7 cellular contexts compared by ENCODE assay signal in genomic region chr19:39878866-39879265, GRCh38. TPM values are rescaled to one million over a fixed set of nuclear protein-coding genes. Genes with fewer than 3 reads are reported as not detected.
DNase-seq lines count a peak whose midpoint lies in the region; ATAC-seq and TF ChIP-seq lines count a peak whose summit lies in the region.
"Not testable (repeated sequence)": the region's sequence is repeated elsewhere in the genome, so short reads cannot be mapped to it uniquely, and the experiment has no call there.
"Had no signal": no experiment of that assay in that cellular context is flagged by ENCODE, and none has a peak within 500 bp of the region (broad histone marks: within the 10 kb centered on the region; RNA-seq: fewer than 3 reads in every experiment).

No MANE protein-coding gene starts in this region.

- POLR2A ChIA-PET in HEK293 (lab: Yijun Ruan, JAX); activated CD4-positive, alpha-beta T cell treated with anti-CD3 and anti-CD28 coated beads, Interleukin-2, amount 10 ng/mL, durations not matched to agents 7 days and 5 days (lab: Charles Lee): not testable (repeated sequence)

- 82 to 83% methylated on average over 10 of the region's 11 CpGs for WGBS in thyroid gland, 2 donors

- H3K9me3 ChIP-seq in HEK293 (ENCODE audit: control insufficient read depth, insufficient read depth, low read depth, low read length); thyroid gland: not testable (repeated sequence)

- not testable (repeated sequence) for H3K4me3 Mint-ChIP-seq in activated CD4-positive, alpha-beta T cell treated with anti-CD3 and anti-CD28 coated beads, Interleukin-2, amount 10 ng/mL, durations not matched to agents 7 days and 5 days; central memory CD8-positive, alpha-beta T cell

- CTCF ChIA-PET in HEK293 (lab: Yijun Ruan, JAX) = interaction anchor here (0.6 to 1.3 kb wide), 5 partner anchors 33 to 484 kb away, joined by 3 to 5 read pairs (median 3); partner anchors contain the start of gene PSMC4
- CTCF ChIA-PET in activated CD4-positive, alpha-beta T cell treated with anti-CD3 and anti-CD28 coated beads, Interleukin-2, amount 10 ng/mL, durations not matched to agents 7 days and 5 days (lab: Charles Lee) = interaction anchor here (0.6 kb wide), 1 partner anchor 456 kb away, joined by 3 read pairs; no protein-coding TSS in a partner anchor

- not testable (repeated sequence) for H3K27ac ChIP-seq in HEK293 (ENCODE audit: extremely low read depth, low read depth, low read length)
- peak overlapping the region in 2 of 3 donors; percentile 54 to 74 for H3K27ac ChIP-seq in thyroid gland

- H3K27ac Mint-ChIP-seq in activated CD4-positive, alpha-beta T cell treated with anti-CD3 and anti-CD28 coated beads, Interleukin-2, amount 10 ng/mL, durations not matched to agents 7 days and 5 days = peak overlapping the region; percentile 1
- H3K27ac Mint-ChIP-seq in central memory CD8-positive, alpha-beta T cell (ENCODE audit: low read depth) = peak overlapping the region; percentile 9

- not testable (repeated sequence) for ATAC-seq in central memory CD8-positive, alpha-beta T cell (replicated peaks; ENCODE audit: extremely low read depth, poor library complexity, severe bottlenecking)

- not testable (repeated sequence) for H3K4me3 ChIP-seq in HEK293 (ENCODE audit: low read depth, low read length); thyroid gland (replicated peaks in 1 of 3)

- not testable (repeated sequence) for H3K36me3 Mint-ChIP-seq in activated CD4-positive, alpha-beta T cell treated with anti-CD3 and anti-CD28 coated beads, Interleukin-2, amount 10 ng/mL, durations not matched to agents 7 days and 5 days (ENCODE audit: low read depth); central memory CD8-positive, alpha-beta T cell (ENCODE audit: insufficient read depth)

- not testable (repeated sequence) for H3K27me3 ChIP-seq in thyroid gland

- not testable (repeated sequence) for H3K27me3 Mint-ChIP-seq in activated CD4-positive, alpha-beta T cell treated with anti-CD3 and anti-CD28 coated beads, Interleukin-2, amount 10 ng/mL, durations not matched to agents 7 days and 5 days; central memory CD8-positive, alpha-beta T cell

- not testable (repeated sequence) for H3K4me1 Mint-ChIP-seq in activated CD4-positive, alpha-beta T cell treated with anti-CD3 and anti-CD28 coated beads, Interleukin-2, amount 10 ng/mL, durations not matched to agents 7 days and 5 days; central memory CD8-positive, alpha-beta T cell

- TF ChIP-seq CTCF in HEK293 (tag by site-specific recombination; IDR thresholded peaks at IDR 0.05); thyroid gland (IDR thresholded peaks at IDR 0.05): not testable (repeated sequence)

- H3K4me1 ChIP-seq in HEK293 (ENCODE audit: control insufficient read depth, insufficient read depth, low read length) = not testable (repeated sequence)
- H3K4me1 ChIP-seq in thyroid gland = peaks cover 9 to 29% of the 10 kb centered on the region in 2 donors

- not testable (repeated sequence) for H3K36me3 ChIP-seq in HEK293 (ENCODE audit: control insufficient read depth in 2 of 2, insufficient read depth in 1 of 2, low read length in 2 of 2)
- H3K36me3 ChIP-seq in thyroid gland = peaks cover 19 to 30% of the 10 kb centered on the region in 2 donors

- TF ChIP-seq POLR2A in thyroid gland (IDR thresholded peaks at IDR 0.05) = not testable (repeated sequence)

- not testable (repeated sequence) for DNase-seq in activated CD4-positive, alpha-beta T cell treated with anti-CD3 and anti-CD28 coated beads, Interleukin-2, amount 10 ng/mL, durations not matched to agents 7 days and 5 days; central memory CD8-positive, alpha-beta T cell (ENCODE audit: low spot score in 2 of 2); thyroid gland
- peak; percentile 16 for DNase-seq in activated effector memory CD4-positive, alpha-beta T cell treated with anti-CD3 and anti-CD28 coated beads, Interleukin-2, amount 50 U/mL, for 16 hours
- DNase-seq in cardiac septum (ENCODE audit: low spot score) = peak; percentile 62

- intact Hi-C loops in cardiac septum (cut with DNase I); thyroid gland (cut with DNase I): not testable (repeated sequence)

- not testable (repeated sequence) for H3K9me3 Mint-ChIP-seq in activated CD4-positive, alpha-beta T cell treated with anti-CD3 and anti-CD28 coated beads, Interleukin-2, amount 10 ng/mL, durations not matched to agents 7 days and 5 days; central memory CD8-positive, alpha-beta T cell

TF ChIP-seq in HEK293, 187 proteins besides CTCF, POLR2A, EP300 and RAD21:
- TF ChIP-seq ZNF280C (tag by site-specific recombination; IDR thresholded peaks at IDR 0.05) = 0 out of 2 replicates have a peak, but pooled peaks have one; percentile 46
- 0 out of 2 replicates have a peak, but pooled peaks have one; percentile 1 for TF ChIP-seq ZNF555 (tag by site-specific recombination; conservative IDR thresholded peaks at IDR 0.05)
- 0 out of 2 replicates have a peak, but pooled peaks have one; percentile 27 for TF ChIP-seq ZNF311 (tag by site-specific recombination; IDR thresholded peaks at IDR 0.05; ENCODE audit: borderline replicate concordance)
- 0 out of 2 replicates have a peak, but pooled peaks have one; percentile 16 for TF ChIP-seq ZNF571 (tag by site-specific recombination; IDR thresholded peaks at IDR 0.05)

RNA-seq across cellular contexts. Expression of gene FBL, which starts 32.7 kb away (rescaled TPM):
- 100 to 1,000 TPM; 330 to 377 TPM for total RNA-seq in activated CD4-positive, alpha-beta T cell treated with anti-CD3 and anti-CD28 coated beads, Interleukin-2, amount 10 ng/mL, durations not matched to agents 7 days and 5 days
- total RNA-seq in cardiac septum = 64.8 TPM
- total RNA-seq in thyroid gland = 100 to 1,000 TPM in 1 of 4 donors, 10 to 100 TPM in 3; 80.9 to 118 (median 91.1) TPM

RNA-seq across cellular contexts. Expression of gene DYRK1B, which starts 44.9 kb away (rescaled TPM):
- 10 to 100 TPM; 10.9 to 11.5 TPM for total RNA-seq in activated CD4-positive, alpha-beta T cell treated with anti-CD3 and anti-CD28 coated beads, Interleukin-2, amount 10 ng/mL, durations not matched to agents 7 days and 5 days
- total RNA-seq in cardiac septum = 31.2 TPM
- total RNA-seq in thyroid gland = 10 to 100 TPM; 15.6 to 31.2 (median 22.6) TPM

RNA-seq across cellular contexts. Expression of gene FCGBP, which starts 55.6 kb away (rescaled TPM):
- total RNA-seq in activated CD4-positive, alpha-beta T cell treated with anti-CD3 and anti-CD28 coated beads, Interleukin-2, amount 10 ng/mL, durations not matched to agents 7 days and 5 days = 1 to 10 TPM; 7.1 TPM
- total RNA-seq in cardiac septum = 14.2 TPM
- total RNA-seq in thyroid gland = 100 to 1,000 TPM; 213 to 975 (median 755) TPM
- total RNA-seq: A172 had no signal

Comparison
In these comparisons a context has a peak if more than half of its experiments do, and no peak if none do; other contexts are left out.
1. RNA of gene FCGBP, which starts 55.6 kb away (total RNA-seq): 213 to 975 TPM in thyroid gland; 14.2 TPM in cardiac septum (single experiment) and 7.1 TPM in activated CD4-positive, alpha-beta T cell treated with anti-CD3 and anti-CD28 coated beads, Interleukin-2, amount 10 ng/mL, durations not matched to agents 7 days and 5 days; every median in the first group is over 10 times any median in the second.